In the genomic region with DNA sequence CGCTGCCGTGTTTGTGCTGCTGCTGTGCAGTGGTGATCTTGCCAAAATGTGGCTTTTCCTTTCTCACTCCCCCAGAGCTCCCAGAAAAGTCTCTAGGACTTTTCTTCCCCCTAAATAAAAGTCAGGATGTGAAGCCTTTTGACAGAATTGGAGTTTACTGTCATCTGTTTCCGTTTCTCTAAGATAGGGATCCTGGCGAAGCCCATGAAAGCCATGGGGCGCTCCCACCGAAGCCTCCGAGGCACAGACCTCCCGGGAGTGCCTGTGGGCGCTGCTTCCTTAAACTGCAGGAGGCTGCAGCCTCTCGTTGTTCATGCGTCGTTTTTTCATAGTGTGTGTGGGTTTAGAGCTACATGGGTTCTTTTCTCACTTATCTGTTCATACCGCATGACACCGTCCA, we compare ENCODE assay signal across 11 cellular contexts. TPM values are rescaled to one million over a fixed set of nuclear protein-coding genes. Genes with fewer than 3 reads are reported as not detected.
DNase-seq lines count a peak whose midpoint lies in the region; ATAC-seq and TF ChIP-seq lines count a peak whose summit lies in the region.
"Had no signal": no experiment of that assay in that cellular context is flagged by ENCODE, and none has a peak within 500 bp of the region (broad histone marks: within the 10 kb centered on the region; RNA-seq: fewer than 3 reads in every experiment).

No MANE protein-coding gene starts in this region.

- H3K4me1 ChIP-seq in BE2C (peaks cover 13% of the 10 kb centered on the region; the same call in 1 of the 2 replicates), esophagus squamous epithelium (peaks cover 10 to 59% (median 47%) of the 10 kb centered on the region in 3 donors), parathyroid adenoma (peaks cover 5% of the 10 kb centered on the region)

- H3K36me3 ChIP-seq in BE2C (no peaks in the 10 kb centered on the region), SK-N-MC (ENCODE audit: insufficient read depth, low read length) (no peaks in the 10 kb centered on the region), esophagus squamous epithelium (no peaks in the 10 kb centered on the region), parathyroid adenoma (ENCODE audit: control insufficient read depth, insufficient read depth, low read length) (no peaks in the 10 kb centered on the region)

- H3K9me3 ChIP-seq in BE2C (no peaks in the 10 kb centered on the region; the same call in 1 of the 2 replicates), SK-N-MC (ENCODE audit: low read depth, low read length) (no peaks in the 10 kb centered on the region), esophagus squamous epithelium (no peaks in the 10 kb centered on the region), parathyroid adenoma (ENCODE audit: control insufficient read depth, low read length) (no peaks in the 10 kb centered on the region)
- H3K9me3 ChIP-seq: mucosa of descending colon had no signal

- TF ChIP-seq CTCF in BE2C (IDR thresholded peaks at IDR 0.05; ENCODE audit: low read depth, low read length): no peak
- TF ChIP-seq CTCF in esophagus squamous epithelium (IDR thresholded peaks at IDR 0.05): no peak
- no peak for TF ChIP-seq CTCF in parathyroid adenoma (IDR thresholded peaks at IDR 0.05)

- DNase-seq in BE2C (peak; percentile 58), SK-N-MC (ENCODE audit: low read depth, low spot score) (peak; percentile 75), esophagus squamous epithelium (lab: John Stamatoyannopoulos, UW) (no peak), NCI-H1417 (lab: John Stamatoyannopoulos, UW) (no peak), germinal center (ENCODE audit: low spot score) (no peak)
- DNase-seq: activated CD4-positive, alpha-beta T cell treated with anti-CD3 and anti-CD28 coated beads for 1 hour; mucosa of descending colon; stimulated activated CD4-positive, alpha-beta T cell treated with anti-CD3 and anti-CD28 coated beads, Interleukin-4, amount 100 ng/mL, for 24 hours had no signal

- peak overlapping the region; percentile 22 for H3K4me3 ChIP-seq in BE2C (ENCODE audit: low read depth, low read length)
- peak overlapping the region; percentile 60 for H3K4me3 ChIP-seq in SK-N-MC
- peak overlapping the region in 1 of 4 donors; percentile 4 for H3K4me3 ChIP-seq in esophagus squamous epithelium
- H3K4me3 ChIP-seq in parathyroid adenoma (ENCODE audit: low read depth, low read length): no peak overlapping the region
- H3K4me3 ChIP-seq: mucosa of descending colon had no signal

- H2AFZ ChIP-seq in parathyroid adenoma: no peak overlapping the region

- TF ChIP-seq POLR2A in esophagus squamous epithelium (IDR thresholded peaks at IDR 0.05): no peak

- H3K79me2 ChIP-seq in parathyroid adenoma: peaks cover 3% of the 10 kb centered on the region

- ATAC-seq in GM21576 (IDR thresholded peaks at IDR 0.05; ENCODE audit: unreplicated experiment) (no peak), GM18511 (IDR thresholded peaks at IDR 0.05; ENCODE audit: unreplicated experiment) (no peak)
- ATAC-seq: mucosa of descending colon had no signal

- H3K9ac ChIP-seq in SK-N-MC (ENCODE audit: insufficient read length) (no peak overlapping the region), parathyroid adenoma (no peak overlapping the region)

- H3K27ac ChIP-seq in SK-N-MC: no peak overlapping the region
- H3K27ac ChIP-seq in esophagus squamous epithelium: peak overlapping the region; percentile 5 to 78 (median 70)
- peak overlapping the region; percentile 9 for H3K27ac ChIP-seq in parathyroid adenoma

- intact Hi-C loops in esophagus squamous epithelium (cut with DNase I): no loop called here

- WGBS in esophagus squamous epithelium, 2 donors: 28 to 29% methylated on average over 8 to 14 of the region's 14 CpGs

- H3K4me2 ChIP-seq in parathyroid adenoma (ENCODE audit: low read length): no peak overlapping the region

- H3K27me3 ChIP-seq in BE2C (no peaks in the 10 kb centered on the region), esophagus squamous epithelium (no peaks in the 10 kb centered on the region), parathyroid adenoma (ENCODE audit: control insufficient read depth, insufficient read depth, low read length) (no peaks in the 10 kb centered on the region)

RNA-seq across cellular contexts. Expression of gene ASAP2, which starts 56.8 kb away (rescaled TPM):
- polyA plus RNA-seq in BE2C (2012; ENCODE audit: insufficient read depth, insufficient read length, low read depth): 3.6 TPM
- total RNA-seq in esophagus squamous epithelium: 10 to 100 TPM in 1 of 4 donors, 1 to 10 TPM in 3; 3.3 to 15.3 (median 6.9) TPM

Comparison
In these comparisons a context has a peak if more than half of its experiments do, and no peak if none do; other contexts are left out.
1. DNase-seq: peak in BE2C (single experiment) and SK-N-MC (single experiment); none in esophagus squamous epithelium (single experiment), NCI-H1417 (0 of 3) and germinal center (single experiment).